In the genomic region with DNA sequence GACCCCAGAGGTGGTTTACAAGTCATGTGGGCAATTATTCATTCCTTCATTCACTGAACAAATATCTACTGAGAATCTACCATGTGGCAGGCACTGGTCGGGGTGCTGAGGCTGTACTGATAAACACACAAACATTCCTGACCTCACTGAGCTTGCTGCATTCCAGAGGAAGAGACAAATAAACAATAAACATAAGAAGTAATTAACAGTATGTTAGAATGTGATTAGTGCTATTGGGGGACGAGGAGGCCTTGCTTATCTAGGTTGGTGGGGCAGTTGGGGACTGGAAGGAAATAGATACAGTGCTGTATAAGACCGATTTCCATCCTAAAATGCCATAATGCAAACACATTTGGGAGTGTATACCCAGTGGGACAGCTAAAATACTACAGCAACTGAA, we compare ENCODE assay signal across 27 cellular contexts. TPM values are rescaled to one million over a fixed set of nuclear protein-coding genes. Genes with fewer than 3 reads are reported as not detected.
DNase-seq lines count a peak whose midpoint lies in the region; ATAC-seq lines count a peak whose summit lies in the region.
"Had no signal": no experiment of that assay in that cellular context is flagged by ENCODE, and none has a peak within 500 bp of the region (broad histone marks: within the 10 kb centered on the region; RNA-seq: fewer than 3 reads in every experiment).

No MANE protein-coding gene starts in this region.

- DNase-seq in SJSA1 (ENCODE audit: low read depth in 1 of 2, low spot score in 2 of 2) (no peak), astrocyte of the hippocampus (ENCODE audit: low read depth, low spot score) (peak; percentile 2), memory B cell (ENCODE audit: low spot score in 2 of 2) (no peak), kidney tubule cell (ENCODE audit: low spot score) (no peak)
- DNase-seq: CD4-positive, CD25-positive, alpha-beta regulatory T cell; H7; HFFc6; KBM-7; NCI-H1105 treated with DMSO at 0.1 percent for 48 hours; NCI-H146; NCI-H1930; NCI-H2107; NCI-H446; NCI-H524 treated with DMSO at 0.1 percent for 48 hours; NCI-H774; PC-9; Right ventricle myocardium superior; RPMI8226; T-helper 1 cell had no signal

- peaks cover 16% of the 10 kb centered on the region for H3K4me1 ChIP-seq in SJSA1 (replicated peaks)
- H3K4me1 ChIP-seq: BLaER1 had no signal

- H3K9me3 Mint-ChIP-seq in memory B cell: no peaks in the 10 kb centered on the region
- H3K9me3 Mint-ChIP-seq: CD4-positive, CD25-positive, alpha-beta regulatory T cell; HFFc6 had no signal

- ATAC-seq in HG02870 (IDR thresholded peaks at IDR 0.05; ENCODE audit: unreplicated experiment) (peak; percentile 6), memory B cell (ENCODE audit: low read depth) (no peak), HG03095 (IDR thresholded peaks at IDR 0.05; ENCODE audit: unreplicated experiment) (no peak), GM19452 (IDR thresholded peaks at IDR 0.05; ENCODE audit: unreplicated experiment) (no peak), GM21786 (IDR thresholded peaks at IDR 0.05; ENCODE audit: unreplicated experiment) (no peak)

- no peaks in the 10 kb centered on the region for H3K27me3 Mint-ChIP-seq in memory B cell
- H3K27me3 Mint-ChIP-seq: CD4-positive, CD25-positive, alpha-beta regulatory T cell had no signal

- no peak overlapping the region for H3K4me3 Mint-ChIP-seq in memory B cell
- H3K4me3 Mint-ChIP-seq: CD4-positive, CD25-positive, alpha-beta regulatory T cell; HFFc6 had no signal

- peaks cover 11% of the 10 kb centered on the region for H3K36me3 Mint-ChIP-seq in memory B cell

- no peaks in the 10 kb centered on the region for H3K4me1 Mint-ChIP-seq in memory B cell
- H3K4me1 Mint-ChIP-seq: CD4-positive, CD25-positive, alpha-beta regulatory T cell had no signal

- peak overlapping the region; percentile 27; the same call in 1 of the 2 replicates for H3K27ac ChIP-seq in SJSA1
- H3K27ac ChIP-seq: BLaER1, PC-9 had no signal

- H3K9me3 ChIP-seq in SJSA1 (replicated peaks): no peaks in the 10 kb centered on the region; the same call in 1 of the 2 replicates
- H3K9me3 ChIP-seq: BLaER1 had no signal

- H3K27ac Mint-ChIP-seq in memory B cell: peak overlapping the region; percentile 51
- H3K27ac Mint-ChIP-seq: HFFc6 had no signal

- H3K27me3 ChIP-seq in SJSA1 (replicated peaks): no peaks in the 10 kb centered on the region
- H3K27me3 ChIP-seq: BLaER1 had no signal

- no peak overlapping the region for H3K4me3 ChIP-seq in SJSA1
- H3K4me3 ChIP-seq: BLaER1, PC-9 had no signal

- no peaks in the 10 kb centered on the region; the same call in 1 of the 2 replicates for H3K36me3 ChIP-seq in SJSA1

RNA-seq across cellular contexts. Expression of gene MAK, which starts 44.1 kb away (rescaled TPM):
- not detected in 2 replicates for total RNA-seq in SJSA1 (2014; rRNA removed; shearing (Covaris generic))
- total RNA-seq: HFFc6, HT1080, LHCN-M2, MCF 10A, Right ventricle myocardium superior had no signal

RNA-seq across cellular contexts. Expression of gene TMEM14B, which starts 46.6 kb away (rescaled TPM):
- 171 and 226 TPM in 2 replicates for total RNA-seq in SJSA1 (2014; rRNA removed; shearing (Covaris generic))
